In the genomic region with DNA sequence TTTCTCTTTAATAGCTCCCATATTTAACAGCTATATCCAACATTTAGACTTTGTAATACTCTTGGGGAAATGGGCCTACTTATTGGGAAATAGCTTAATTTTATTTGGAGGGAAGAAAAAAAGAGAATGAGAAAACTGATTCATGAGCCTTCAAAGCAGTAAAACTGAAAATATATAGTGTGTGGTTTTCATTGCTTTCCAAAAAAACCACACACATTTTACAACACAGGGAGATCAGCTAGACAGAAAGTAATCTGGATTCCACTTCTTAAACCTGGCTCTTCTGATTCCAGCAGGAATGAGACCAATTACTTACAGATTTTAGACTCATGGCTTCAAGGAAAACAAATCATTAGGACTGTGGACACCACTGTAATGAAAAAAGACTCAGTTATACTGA, we compare ENCODE assay signal across 24 cellular contexts. TPM values are rescaled to one million over a fixed set of nuclear protein-coding genes. Genes with fewer than 3 reads are reported as not detected.
DNase-seq lines count a peak whose midpoint lies in the region; ATAC-seq and TF ChIP-seq lines count a peak whose summit lies in the region.
"Had no signal": no experiment of that assay in that cellular context is flagged by ENCODE, and none has a peak within 500 bp of the region (broad histone marks: within the 10 kb centered on the region; RNA-seq: fewer than 3 reads in every experiment).

No MANE protein-coding gene starts in this region.

- peak; percentile 30 for DNase-seq in NOMO-1 treated with DMSO at 0.1 percent for 48 hours (lab: John Stamatoyannopoulos, UW; ENCODE audit: unreplicated experiment)
- no peak for DNase-seq in NOMO-1 treated with dmso at 0.1 percent for 144 hours (lab: John Stamatoyannopoulos, UW; ENCODE audit: unreplicated experiment)
- peak; percentile 62 for DNase-seq in RPMI7951 (ENCODE audit: low read depth)
- DNase-seq in foreskin fibroblast: peak; percentile 37 to 66
- no peak for DNase-seq in NCI-H146 treated with DMSO at 0.1 percent for 48 hours (lab: John Stamatoyannopoulos, UW; ENCODE audit: unreplicated experiment)
- no peak for DNase-seq in GM19238 (ENCODE audit: insufficient read length, low spot score)
- DNase-seq: activated CD4-positive, alpha-beta T cell treated with anti-CD3 and anti-CD28 coated beads for 1 hour; activated naive CD4-positive, alpha-beta T cell treated with anti-CD3 and anti-CD28 coated beads for 36 hours; CD4-positive, alpha-beta memory T cell; dorsolateral prefrontal cortex; hypothalamus; left cardiac atrium; NCI-H187; NCI-H510A treated with DMSO at 0.1 percent for 48 hours; SJCRH30; T-helper 9 cell had no signal

- H3K36me3 ChIP-seq in subcutaneous abdominal adipose tissue (ENCODE audit: control insufficient read depth in 5 of 5, insufficient read depth in 5 of 5, low read length in 5 of 5): no peaks in the 10 kb centered on the region
- H3K36me3 ChIP-seq: cardiac muscle cell, esophagus muscularis mucosa, SJCRH30 had no signal

- no peaks in the 10 kb centered on the region for H3K27me3 ChIP-seq in subcutaneous abdominal adipose tissue (ENCODE audit: control insufficient read depth in 5 of 5, insufficient read depth in 4 of 5, low read length in 5 of 5)
- H3K27me3 ChIP-seq: dorsolateral prefrontal cortex, esophagus muscularis mucosa, SJCRH30 had no signal

- peak overlapping the region in 2 of 5 donors; percentile 35 to 51 for H3K9ac ChIP-seq in subcutaneous abdominal adipose tissue (ENCODE audit: low read length in 5 of 5)
- H3K9ac ChIP-seq: parathyroid adenoma had no signal

- no peak for ATAC-seq in HG03439 (IDR thresholded peaks at IDR 0.05; ENCODE audit: unreplicated experiment)
- ATAC-seq: GM23338; left cardiac atrium; stimulated activated memory B cell treated with anti-CD40 and anti-IgM and Interleukin-4, amounts not matched to agents 10 μg/mL and 1 μg/mL and 100 μg/mL, for 72 hours had no signal

- no peak overlapping the region for H3K4me3 ChIP-seq in foreskin fibroblast (ENCODE audit: low read depth in 1 of 2, low read length in 2 of 2)
- H3K4me3 ChIP-seq in subcutaneous abdominal adipose tissue (ENCODE audit: low read depth in 1 of 5, low read length in 5 of 5): no peak overlapping the region
- H3K4me3 ChIP-seq: cardiac muscle cell, dorsolateral prefrontal cortex, esophagus muscularis mucosa, GM23338, SJCRH30 had no signal

- H3K4me1 ChIP-seq in subcutaneous abdominal adipose tissue (ENCODE audit: control insufficient read depth in 5 of 5, insufficient read depth in 5 of 5, low read length in 5 of 5): peaks cover 0 to 30% (median 8%) of the 10 kb centered on the region in 5 donors
- H3K4me1 ChIP-seq: esophagus muscularis mucosa, parathyroid adenoma, SJCRH30 had no signal

- H3K27ac ChIP-seq in subcutaneous abdominal adipose tissue (ENCODE audit: low read depth, low read length): peak overlapping the region; percentile 89
- H3K27ac ChIP-seq: 22Rv1, cardiac muscle cell, dorsolateral prefrontal cortex, esophagus muscularis mucosa, parathyroid adenoma, SJCRH30 had no signal

- H3K9me3 ChIP-seq in subcutaneous abdominal adipose tissue (ENCODE audit: control insufficient read depth in 5 of 5, low read length in 5 of 5): no peaks in the 10 kb centered on the region
- H3K9me3 ChIP-seq: esophagus muscularis mucosa, SJCRH30 had no signal

- no peak for TF ChIP-seq CTCF in foreskin fibroblast (IDR thresholded peaks at IDR 0.05; ENCODE audit: low read depth, low read length)

RNA-seq across cellular contexts. Expression of a gene that starts 48.7 kb away (rescaled TPM):
- 0.49 and 0.72 TPM in 2 replicates for total RNA-seq in RPMI7951 (2014; rRNA removed; shearing (Covaris generic))
- total RNA-seq: cardiac muscle cell; CD4-positive, alpha-beta memory T cell had no signal

Comparison
In these comparisons a context has a peak if more than half of its experiments do, and no peak if none do; other contexts are left out.
1. DNase-seq: peak in NOMO-1 treated with DMSO at 0.1 percent for 48 hours (single experiment), RPMI7951 (single experiment) and foreskin fibroblast (2 of 2); none in NOMO-1 treated with dmso at 0.1 percent for 144 hours (single experiment), NCI-H146 treated with DMSO at 0.1 percent for 48 hours (single experiment) and GM19238 (single experiment).